In the genomic region with DNA sequence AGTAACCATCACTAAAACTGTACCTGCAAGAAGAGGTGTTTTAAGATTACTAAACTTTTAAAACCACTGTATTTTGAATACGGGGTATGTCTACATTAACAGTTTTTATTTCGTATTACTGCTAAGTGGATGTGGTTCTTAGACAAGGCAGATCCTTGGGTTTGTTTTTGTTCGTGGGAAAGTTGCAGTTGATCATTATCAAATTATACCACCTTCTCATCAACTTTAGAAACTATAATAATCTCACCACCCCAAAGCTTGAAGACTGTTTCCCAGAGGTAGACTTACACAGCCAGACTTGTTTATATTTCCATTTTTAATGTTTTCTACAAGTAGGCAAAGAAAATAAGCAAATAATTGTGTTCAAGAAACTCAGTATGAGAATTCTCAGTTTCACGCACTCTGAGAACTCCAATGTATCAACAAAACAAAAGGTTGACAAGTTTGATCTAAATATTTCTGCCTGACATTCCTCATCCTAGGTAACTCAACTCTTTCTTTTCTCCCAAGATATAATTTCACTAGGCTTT, we compare ENCODE assay signal across 18 cellular contexts. TPM values are rescaled to one million over a fixed set of nuclear protein-coding genes. Genes with fewer than 3 reads are reported as not detected.
A peak's percentile ranks its signal among the peaks of the same experiment; 100 is the strongest.
DNase-seq lines count a peak whose midpoint lies in the region; ATAC-seq, FAIRE-seq and TF ChIP-seq lines count a peak whose summit lies in the region.
"Had no signal": no experiment of that assay in that cellular context is flagged by ENCODE, and none has a peak within 500 bp of the region (broad histone marks: within the 10 kb centered on the region; RNA-seq: fewer than 3 reads in every experiment).

No MANE protein-coding gene starts in this region.

- TF ChIP-seq POLR2A in heart left ventricle (IDR thresholded peaks at IDR 0.05) = no peak

- TF ChIP-seq CTCF in OCI-LY1 (IDR thresholded peaks at IDR 0.05; ENCODE audit: low read length) = no peak
- no peak for TF ChIP-seq CTCF in endodermal cell (conservative IDR thresholded peaks at IDR 0.05)
- TF ChIP-seq CTCF in type B pancreatic cell (conservative IDR thresholded peaks at IDR 0.05) = no peak
- no peak for TF ChIP-seq CTCF in heart left ventricle (IDR thresholded peaks at IDR 0.05)

- H3K4me2 ChIP-seq in OCI-LY1 (ENCODE audit: low read length) = no peak overlapping the region

- WGBS in endodermal cell (ENCODE audit: insufficient coverage in 1 of 2, insufficient read length in 1 of 2), 2 experiments = 82 to 99% methylated on average over 1 to 2 of the region's 4 CpGs
- WGBS in heart left ventricle, 4 donors = 88 to 93% (median 91%) methylated on average over 4 of the region's 4 CpGs

- peak; percentile 76 for FAIRE-seq in GM18507 (lab: Jason Lieb, UNC)

- H3K36me3 ChIP-seq in OCI-LY1 (ENCODE audit: insufficient read depth, low read length) = peaks cover 12% of the 10 kb centered on the region
- peaks cover 20% of the 10 kb centered on the region for H3K36me3 ChIP-seq in endodermal cell (ENCODE audit: control insufficient read depth, insufficient read depth, low read length)
- H3K36me3 ChIP-seq in SJCRH30 = peaks cover 2% of the 10 kb centered on the region; the same call in 1 of the 2 replicates
- H3K36me3 ChIP-seq in heart left ventricle = no peaks in the 10 kb centered on the region
- H3K36me3 ChIP-seq: Peyer's patch had no signal

- peaks cover 30% of the 10 kb centered on the region for H3K4me1 Mint-ChIP-seq in endodermal cell
- H3K4me1 Mint-ChIP-seq in type B pancreatic cell (ENCODE audit: unreplicated experiment) = peaks cover 42% of the 10 kb centered on the region
- no peaks in the 10 kb centered on the region for H3K4me1 Mint-ChIP-seq in T-cell
- H3K4me1 Mint-ChIP-seq: CD4-positive, CD25-positive, alpha-beta regulatory T cell had no signal

- intact Hi-C loops in heart left ventricle (cut with DNase I) = no loop called here

- no peaks in the 10 kb centered on the region for H3K27me3 Mint-ChIP-seq in endodermal cell (ENCODE audit: insufficient read depth)
- H3K27me3 Mint-ChIP-seq in type B pancreatic cell = no peaks in the 10 kb centered on the region
- H3K27me3 Mint-ChIP-seq in T-cell = peaks cover 23 to 31% of the 10 kb centered on the region in 2 donors

- H4K20me1 ChIP-seq in OCI-LY1 (ENCODE audit: insufficient read depth, low read length) = no peaks in the 10 kb centered on the region

- H3K4me1 ChIP-seq in OCI-LY1 (ENCODE audit: insufficient read depth, low read length, severe bottlenecking) = peaks cover 54% of the 10 kb centered on the region
- H3K4me1 ChIP-seq in endodermal cell (ENCODE audit: control insufficient read depth, insufficient read depth, low read length) = peaks cover 2% of the 10 kb centered on the region
- no peaks in the 10 kb centered on the region for H3K4me1 ChIP-seq in SJCRH30
- no peaks in the 10 kb centered on the region for H3K4me1 ChIP-seq in heart left ventricle
- H3K4me1 ChIP-seq: Peyer's patch had no signal

- POLR2A ChIA-PET in T-cell (lab: Charles Lee) = no interaction called here

- H3K9ac ChIP-seq in OCI-LY1 (ENCODE audit: low read length) (peak overlapping the region; percentile 5; the same call in 1 of the 2 replicates), endodermal cell (ENCODE audit: extremely low read depth, low read length, poor library complexity, severe bottlenecking) (no peak overlapping the region)

- no peak for ATAC-seq in heart left ventricle
- ATAC-seq in T-cell (replicated peaks in 1 of 4) = no peak

- H3K4me3 Mint-ChIP-seq in endodermal cell = no peak overlapping the region
- peak overlapping the region; percentile 34 for H3K4me3 Mint-ChIP-seq in type B pancreatic cell
- no peak overlapping the region for H3K4me3 Mint-ChIP-seq in T-cell
- H3K4me3 Mint-ChIP-seq: CD4-positive, CD25-positive, alpha-beta regulatory T cell; HFFc6 had no signal

- H3K4me3 ChIP-seq in OCI-LY1 (ENCODE audit: low read depth, low read length, poor library complexity, severe bottlenecking) (no peak overlapping the region), endodermal cell (ENCODE audit: low read length) (no peak overlapping the region), SJCRH30 (no peak overlapping the region), heart left ventricle (no peak overlapping the region)
- H3K4me3 ChIP-seq: Peyer's patch had no signal

- DNase-seq in GM18507 (ENCODE audit: extremely low spot score, insufficient read length, low read depth) (no peak), endodermal cell (no peak), type B pancreatic cell (ENCODE audit: extremely low spot score, unreplicated experiment) (no peak), SJCRH30 (no peak), heart left ventricle (no peak), T-cell (no peak)
- DNase-seq: ACHN; CD4-positive, CD25-positive, alpha-beta regulatory T cell; DMS79; HFFc6; KG1; NCI-H1092; NCI-H1694 treated with DMSO at 0.1 percent for 48 hours; NCI-H446; NCI-H774; Peyer's patch; SHP77 had no signal

- H3F3A ChIP-seq in OCI-LY1 (ENCODE audit: insufficient read depth, low read length) = peaks cover 9% of the 10 kb centered on the region; the same call in 1 of the 2 replicates

- H3K9me3 ChIP-seq in OCI-LY1 (ENCODE audit: low read length) (no peaks in the 10 kb centered on the region), endodermal cell (ENCODE audit: control insufficient read depth, low read length) (no peaks in the 10 kb centered on the region), SJCRH30 (replicated peaks) (no peaks in the 10 kb centered on the region), heart left ventricle (no peaks in the 10 kb centered on the region)
- H3K9me3 ChIP-seq: Peyer's patch had no signal

- CTCF ChIA-PET in T-cell (lab: Charles Lee) = no interaction called here

- H3K9me3 Mint-ChIP-seq in endodermal cell = no peaks in the 10 kb centered on the region
- no peaks in the 10 kb centered on the region for H3K9me3 Mint-ChIP-seq in type B pancreatic cell
- H3K9me3 Mint-ChIP-seq in T-cell = no peaks in the 10 kb centered on the region
- H3K9me3 Mint-ChIP-seq: HFFc6 had no signal

- no peak overlapping the region for H2AFZ ChIP-seq in OCI-LY1 (ENCODE audit: low read length)

- no peaks in the 10 kb centered on the region for H3K9me2 ChIP-seq in OCI-LY1 (ENCODE audit: low read depth, low read length)

- H3K36me3 Mint-ChIP-seq in endodermal cell (ENCODE audit: low read depth) (peaks cover 14% of the 10 kb centered on the region), type B pancreatic cell (peaks cover 4% of the 10 kb centered on the region), T-cell (no peaks in the 10 kb centered on the region)
- H3K36me3 Mint-ChIP-seq: CD4-positive, CD25-positive, alpha-beta regulatory T cell had no signal

- peaks cover 86% of the 10 kb centered on the region for H3K79me2 ChIP-seq in OCI-LY1 (ENCODE audit: insufficient read depth, low read length)

- H3K27ac Mint-ChIP-seq in endodermal cell (peak overlapping the region; percentile 37), type B pancreatic cell (peak overlapping the region; percentile 37), T-cell (no peak overlapping the region)
- H3K27ac Mint-ChIP-seq: CD4-positive, CD25-positive, alpha-beta regulatory T cell; HFFc6 had no signal

- H3K27ac ChIP-seq in OCI-LY1 (ENCODE audit: low read depth, low read length, poor library complexity, severe bottlenecking) (peak overlapping the region; percentile 12), endodermal cell (ENCODE audit: low read depth, low read length) (peak overlapping the region; percentile 88), SJCRH30 (no peak overlapping the region), heart left ventricle (no peak overlapping the region)
- H3K27ac ChIP-seq: Peyer's patch had no signal

- H3K27me3 ChIP-seq in OCI-LY1 (ENCODE audit: insufficient read depth, low read length) = no peaks in the 10 kb centered on the region
- H3K27me3 ChIP-seq in endodermal cell (ENCODE audit: control insufficient read depth, insufficient read depth, low read length, poor library complexity, severe bottlenecking) = no peaks in the 10 kb centered on the region
- H3K27me3 ChIP-seq in SJCRH30 = no peaks in the 10 kb centered on the region
- peaks cover 0 to 41% (median 5%) of the 10 kb centered on the region in 9 donors for H3K27me3 ChIP-seq in heart left ventricle
- H3K27me3 ChIP-seq: Peyer's patch had no signal

RNA-seq across cellular contexts. Expression of a gene that starts 36.1 kb away (rescaled TPM):
- total RNA-seq in endodermal cell = 100 to 1,000 TPM; 114 to 123 TPM
- polyA plus RNA-seq in endodermal cell (2013, experiment 1 of 2) = 96.3 TPM
- 93.1 TPM for polyA plus RNA-seq in endodermal cell (2013, experiment 2 of 2)
- total RNA-seq in type B pancreatic cell (ENCODE audit: low replicate concordance) = 99.3 and 107 TPM in 2 replicates
- 105 and 120 TPM in 2 replicates for total RNA-seq in SJCRH30 (2014; rRNA removed; shearing (Covaris generic))
- 1 to 10 TPM in 2 of 9 donors, under 1 TPM in 3, not detected in 4; 0.27 to 2.2 (median 0.69) TPM for total RNA-seq in heart left ventricle
- polyA plus RNA-seq in heart left ventricle = under 1 TPM in 1 of 2 donors, not detected in 1; 0.30 TPM
- 1 to 10 TPM in 1 of 5 donors, under 1 TPM in 3, not detected in 1; 0.46 to 1.9 (median 0.55) TPM for total RNA-seq in T-cell
- polyA plus RNA-seq: CD4-positive, CD25-positive, alpha-beta regulatory T cell had no signal

Comparison
In these comparisons a context has a peak if more than half of its experiments do, and no peak if none do; other contexts are left out.
1. H3K27ac ChIP-seq: peak in OCI-LY1 (single experiment) and endodermal cell (single experiment); none in SJCRH30 (single experiment) and heart left ventricle (0 of 12).
2. H3K27ac Mint-ChIP-seq: peak in endodermal cell (single experiment) and type B pancreatic cell (single experiment); none in T-cell (0 of 2).
3. RNA of a gene that starts 36.1 kb away (total RNA-seq): 114 to 123 TPM in endodermal cell, 99.3 to 107 TPM in type B pancreatic cell and 105 to 120 TPM in SJCRH30; 0.46 to 1.9 TPM in T-cell and 0.27 to 2.2 TPM in heart left ventricle; every median in the first group is over 10 times any median in the second.